In the genomic region with DNA sequence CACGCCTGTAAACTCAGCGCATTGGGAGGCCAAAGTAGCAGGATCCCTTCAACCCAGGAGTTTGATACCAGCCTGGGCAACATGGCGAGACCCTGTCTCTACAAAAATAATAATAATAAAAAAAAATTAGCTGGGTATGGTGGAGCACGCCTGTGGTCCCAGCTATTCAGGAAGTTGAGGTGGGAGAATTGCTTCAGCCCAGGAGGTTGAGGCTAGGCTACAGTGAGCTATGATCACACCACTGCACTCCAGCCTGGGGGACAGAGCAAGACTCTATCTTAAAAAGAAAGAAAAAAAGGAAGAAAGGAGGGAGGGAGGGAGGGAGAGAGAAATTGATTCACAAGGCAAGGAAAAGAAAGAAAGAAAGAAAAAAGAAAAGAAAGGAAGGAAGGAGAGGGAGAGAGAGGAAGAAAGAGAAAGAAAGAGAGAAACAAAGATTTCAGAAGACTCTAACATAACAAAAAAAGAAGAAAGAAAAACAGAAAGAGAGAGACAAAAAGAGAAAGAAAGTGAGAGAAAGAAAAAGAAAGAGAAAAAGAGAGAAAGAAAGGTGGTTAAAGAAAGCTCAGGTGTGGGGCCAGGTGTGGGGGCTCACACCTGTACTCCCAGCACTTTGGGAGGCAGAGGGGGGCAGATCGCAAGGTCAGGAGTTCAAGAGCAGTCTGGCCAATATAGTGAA, we compare ENCODE assay signal across 1 cellular context.
TF ChIP-seq lines count a peak whose summit lies in the region.

No MANE protein-coding gene starts in this region.

TF ChIP-seq in H1, 55 proteins besides CTCF, POLR2A, EP300 and RAD21:
- TF ChIP-seq, protein P1, sequence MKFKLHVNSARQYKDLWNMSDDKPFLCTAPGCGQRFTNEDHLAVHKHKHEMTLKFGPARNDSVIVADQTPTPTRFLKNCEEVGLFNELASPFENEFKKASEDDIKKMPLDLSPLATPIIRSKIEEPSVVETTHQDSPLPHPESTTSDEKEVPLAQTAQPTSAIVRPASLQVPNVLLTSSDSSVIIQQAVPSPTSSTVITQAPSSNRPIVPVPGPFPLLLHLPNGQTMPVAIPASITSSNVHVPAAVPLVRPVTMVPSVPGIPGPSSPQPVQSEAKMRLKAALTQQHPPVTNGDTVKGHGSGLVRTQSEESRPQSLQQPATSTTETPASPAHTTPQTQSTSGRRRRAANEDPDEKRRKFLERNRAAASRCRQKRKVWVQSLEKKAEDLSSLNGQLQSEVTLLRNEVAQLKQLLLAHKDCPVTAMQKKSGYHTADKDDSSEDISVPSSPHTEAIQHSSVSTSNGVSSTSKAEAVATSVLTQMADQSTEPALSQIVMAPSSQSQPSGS (IDR thresholded peaks at IDR 0.05; ENCODE audit: low read length), result no peak
- TF ChIP-seq SIN3A (conservative IDR thresholded peaks at IDR 0.05 in 1 of 2, IDR thresholded peaks at IDR 0.05 in 1 of 2; ENCODE audit: low read depth in 1 of 2, low read length in 2 of 2) (no peak), TCF12 (IDR thresholded peaks at IDR 0.05; ENCODE audit: low read depth, low read length) (no peak), CREB1 (IDR thresholded peaks at IDR 0.05) (no peak), CTBP2 (IDR thresholded peaks at IDR 0.05; ENCODE audit: borderline replicate concordance, insufficient read depth, insufficient read length, low read length) (no peak), SIRT6 (IDR thresholded peaks at IDR 0.05; ENCODE audit: low read length) (no peak), HDAC2 (IDR thresholded peaks at IDR 0.05; ENCODE audit: borderline replicate concordance in 1 of 2, low read depth in 2 of 2, low read length in 2 of 2) (no peak), FOSL1 (IDR thresholded peaks at IDR 0.05; ENCODE audit: insufficient read depth, low read depth, low read length) (no peak)
- TF ChIP-seq, protein P2, sequence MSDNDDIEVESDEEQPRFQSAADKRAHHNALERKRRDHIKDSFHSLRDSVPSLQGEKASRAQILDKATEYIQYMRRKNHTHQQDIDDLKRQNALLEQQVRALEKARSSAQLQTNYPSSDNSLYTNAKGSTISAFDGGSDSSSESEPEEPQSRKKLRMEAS (IDR thresholded peaks at IDR 0.05), result no peak
- TF ChIP-seq, protein P3, sequence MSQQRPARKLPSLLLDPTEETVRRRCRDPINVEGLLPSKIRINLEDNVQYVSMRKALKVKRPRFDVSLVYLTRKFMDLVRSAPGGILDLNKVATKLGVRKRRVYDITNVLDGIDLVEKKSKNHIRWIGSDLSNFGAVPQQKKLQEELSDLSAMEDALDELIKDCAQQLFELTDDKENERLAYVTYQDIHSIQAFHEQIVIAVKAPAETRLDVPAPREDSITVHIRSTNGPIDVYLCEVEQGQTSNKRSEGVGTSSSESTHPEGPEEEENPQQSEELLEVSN (IDR thresholded peaks at IDR 0.05), result no peak
- TF ChIP-seq, protein P4, sequence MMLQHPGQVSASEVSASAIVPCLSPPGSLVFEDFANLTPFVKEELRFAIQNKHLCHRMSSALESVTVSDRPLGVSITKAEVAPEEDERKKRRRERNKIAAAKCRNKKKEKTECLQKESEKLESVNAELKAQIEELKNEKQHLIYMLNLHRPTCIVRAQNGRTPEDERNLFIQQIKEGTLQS (IDR thresholded peaks at IDR 0.05; ENCODE audit: insufficient read depth, low read depth, low read length), result no peak
